ENCODE assay signal across 1 cellular context in genomic region chr1:32346532-32347157, GRCh38.
TF ChIP-seq lines count a peak whose summit lies in the region.

No MANE protein-coding gene starts in this region.

TF ChIP-seq in K562, 482 proteins besides CTCF, POLR2A, EP300 and RAD21:
- TF ChIP-seq THAP12 (CRISPR knock-in tag; IDR thresholded peaks at IDR 0.05) (0 out of 2 replicates have a peak, but pooled peaks have one; percentile 11), PRDM10 (IDR thresholded peaks at IDR 0.05; ENCODE audit: partially characterized antibody) (peak; percentile 63), ESRRA (IDR thresholded peaks at IDR 0.05; ENCODE audit: borderline replicate concordance, low read depth) (peak; percentile 83), NR2C1 (IDR thresholded peaks at IDR 0.05) (no peak), NR2C1 (tag; IDR thresholded peaks at IDR 0.05) (0 out of 2 replicates have a peak, but pooled peaks have one; percentile 13), ELF2 (CRISPR knock-in tag; IDR thresholded peaks at IDR 0.05) (peak; percentile 33; the same call in 1 of the 2 replicates), MTA2 (IDR thresholded peaks at IDR 0.05; ENCODE audit: low read depth) (no peak)
